In the genomic region with DNA sequence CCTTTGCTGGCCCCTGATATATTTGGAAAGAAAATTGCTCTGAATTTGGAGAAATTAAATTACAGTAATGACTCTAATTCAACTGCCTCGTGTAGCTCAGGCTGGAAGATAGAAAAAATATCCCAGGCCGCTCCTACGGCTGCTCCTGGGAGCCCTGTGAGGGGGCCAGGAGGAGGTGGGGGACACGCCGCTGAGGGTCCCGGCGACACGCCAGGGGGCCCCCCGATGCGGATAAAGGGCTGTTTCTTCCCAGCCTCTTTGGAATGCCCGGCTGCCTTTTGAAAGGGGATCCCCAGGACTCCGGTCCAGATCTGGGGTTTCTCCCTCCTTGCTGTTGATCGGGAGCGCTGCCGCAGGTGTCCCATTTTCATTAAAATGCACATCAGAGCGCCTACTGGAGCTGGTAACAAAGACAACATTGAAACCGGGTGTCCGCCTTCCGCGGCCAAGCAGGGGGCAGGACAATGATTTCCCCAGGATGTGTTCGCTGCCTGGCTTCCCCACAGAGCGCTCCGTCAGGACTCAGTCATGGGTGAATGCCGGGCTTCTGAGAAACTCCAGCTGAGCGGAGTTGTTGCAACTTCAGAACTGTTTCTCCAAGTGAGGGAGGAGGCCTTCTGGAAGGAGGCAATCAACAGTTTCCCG, we compare ENCODE assay signal across 12 cellular contexts.
DNase-seq lines count a peak whose midpoint lies in the region; ATAC-seq and TF ChIP-seq lines count a peak whose summit lies in the region.
"Had no signal": no experiment of that assay in that cellular context is flagged by ENCODE, and none has a peak within 500 bp of the region (broad histone marks: within the 10 kb centered on the region; RNA-seq: fewer than 3 reads in every experiment).

No MANE protein-coding gene starts in this region.

- peak overlapping the region; percentile 28 for H3K27ac ChIP-seq in A673 (ENCODE audit: low read depth, low read length, poor library complexity, severe bottlenecking)
- H3K27ac ChIP-seq: C4-2B, neutrophil had no signal

- no peak for TF ChIP-seq CTCF in A673 (conservative IDR thresholded peaks at IDR 0.05; ENCODE audit: low read depth, low read length)
- TF ChIP-seq CTCF in fibroblast of the aortic adventitia (IDR thresholded peaks at IDR 0.05; ENCODE audit: insufficient read depth, low read length): no peak

- H3K4me3 ChIP-seq in A673 (ENCODE audit: low read depth, low read length, poor library complexity, severe bottlenecking) (no peak overlapping the region), fibroblast of the aortic adventitia (ENCODE audit: low read depth, low read length) (no peak overlapping the region)

- POLR2A ChIA-PET in A673 (lab: Charles Lee; ENCODE audit: low non-redundant PET): no interaction called here
- POLR2A ChIA-PET in activated CD4-positive, alpha-beta T cell treated with anti-CD3 and anti-CD28 coated beads for 36 hours (lab: Charles Lee): no interaction called here

- CTCF ChIA-PET in A673 (lab: Charles Lee): no interaction called here
- CTCF ChIA-PET in activated CD4-positive, alpha-beta T cell treated with anti-CD3 and anti-CD28 coated beads for 36 hours (lab: Charles Lee): no interaction called here

- H3K4me1 ChIP-seq in A673 (ENCODE audit: insufficient read depth, low read length, poor library complexity, severe bottlenecking): peaks cover 13% of the 10 kb centered on the region

- no peak overlapping the region for H3K4me3 Mint-ChIP-seq in activated T-cell treated with anti-CD3 and anti-CD28 coated beads, Interleukin-2, amount 50 U/mL, for 4 hours
- no peak overlapping the region for H3K4me3 Mint-ChIP-seq in activated CD4-positive, alpha-beta T cell treated with anti-CD3 and anti-CD28 coated beads for 36 hours
- H3K4me3 Mint-ChIP-seq: T-helper 17 cell had no signal

- peaks cover 5% of the 10 kb centered on the region for H3K9me3 Mint-ChIP-seq in activated T-cell treated with anti-CD3 and anti-CD28 coated beads, Interleukin-2, amount 50 U/mL, for 4 hours
- H3K9me3 Mint-ChIP-seq in activated CD4-positive, alpha-beta T cell treated with anti-CD3 and anti-CD28 coated beads for 36 hours (ENCODE audit: low read depth): peaks cover 2% of the 10 kb centered on the region

- DNase-seq in A673 (ENCODE audit: low spot score) (peak; percentile 78), SK-MEL-5 (ENCODE audit: low read depth, low spot score) (peak; percentile 7), fibroblast of the aortic adventitia (ENCODE audit: low read depth) (peak; percentile 61), mucosa of gallbladder (ENCODE audit: low spot score) (peak; percentile 37), erythroblast (lab: John Stamatoyannopoulos, UW) (no peak)
- DNase-seq in activated T-cell treated with anti-CD3 and anti-CD28 coated beads, Interleukin-2, amount 50 U/mL, for 4 hours: no peak
- no peak for DNase-seq in activated CD4-positive, alpha-beta T cell treated with anti-CD3 and anti-CD28 coated beads for 36 hours
- DNase-seq: NCI-H1092 treated with DMSO at 0.1 percent for 48 hours, T-helper 17 cell had no signal

- no peak for ATAC-seq in GM18907 (IDR thresholded peaks at IDR 0.05; ENCODE audit: unreplicated experiment)
- ATAC-seq in activated T-cell treated with anti-CD3 and anti-CD28 coated beads, Interleukin-2, amount 50 U/mL, for 4 hours: no peak
- ATAC-seq in activated CD4-positive, alpha-beta T cell treated with anti-CD3 and anti-CD28 coated beads for 36 hours: no peak
- ATAC-seq: T-helper 17 cell had no signal

- peaks cover 24% of the 10 kb centered on the region for H3K27me3 Mint-ChIP-seq in activated T-cell treated with anti-CD3 and anti-CD28 coated beads, Interleukin-2, amount 50 U/mL, for 4 hours (ENCODE audit: low read depth)
- peaks cover 18% of the 10 kb centered on the region for H3K27me3 Mint-ChIP-seq in activated CD4-positive, alpha-beta T cell treated with anti-CD3 and anti-CD28 coated beads for 36 hours

- no peak for TF ChIP-seq POLR2A in erythroblast (IDR thresholded peaks at IDR 0.05; ENCODE audit: low read length)

- no peaks in the 10 kb centered on the region for H3K36me3 Mint-ChIP-seq in activated T-cell treated with anti-CD3 and anti-CD28 coated beads, Interleukin-2, amount 50 U/mL, for 4 hours (ENCODE audit: insufficient read depth)
- H3K36me3 Mint-ChIP-seq in activated CD4-positive, alpha-beta T cell treated with anti-CD3 and anti-CD28 coated beads for 36 hours (ENCODE audit: low read depth): no peaks in the 10 kb centered on the region

- no peak overlapping the region for H3K27ac Mint-ChIP-seq in activated CD4-positive, alpha-beta T cell treated with anti-CD3 and anti-CD28 coated beads for 36 hours
- H3K27ac Mint-ChIP-seq: T-helper 17 cell had no signal

- H3K27me3 ChIP-seq in A673 (replicated peaks; ENCODE audit: insufficient read depth, low read depth, low read length, poor library complexity): no peaks in the 10 kb centered on the region

- no peaks in the 10 kb centered on the region for H3K36me3 ChIP-seq in A673 (ENCODE audit: insufficient read depth, low read length, poor library complexity, severe bottlenecking)
- H3K36me3 ChIP-seq: neutrophil had no signal

- intact Hi-C loops in A673 (cut with micrococcal nuclease; ENCODE audit: unreplicated experiment): no loop called here
- intact Hi-C loops in activated CD4-positive, alpha-beta T cell treated with anti-CD3 and anti-CD28 coated beads for 36 hours (cut with DNase I, micrococcal nuclease): no loop called here

- BruUV-seq in A673 (replicated peaks; lab: Mats Ljungman, UMichigan): no TSS peak

- no peaks in the 10 kb centered on the region for H3K9me3 ChIP-seq in A673 (ENCODE audit: low read depth, low read length, poor library complexity, severe bottlenecking)
- H3K9me3 ChIP-seq: neutrophil had no signal

- no peaks in the 10 kb centered on the region for H3K4me1 Mint-ChIP-seq in activated T-cell treated with anti-CD3 and anti-CD28 coated beads, Interleukin-2, amount 50 U/mL, for 4 hours (ENCODE audit: low read depth)
- H3K4me1 Mint-ChIP-seq in activated CD4-positive, alpha-beta T cell treated with anti-CD3 and anti-CD28 coated beads for 36 hours: no peaks in the 10 kb centered on the region

- in situ Hi-C loops in SK-MEL-5 (cut with HindIII; ENCODE audit: low pct_unique_long_range_greater_than_20kb, low sequenced_read_pairs): no loop called here

Comparison
In these comparisons a context has a peak if more than half of its experiments do, and no peak if none do; other contexts are left out.
1. DNase-seq: peak in A673 (single experiment), SK-MEL-5 (single experiment), fibroblast of the aortic adventitia (single experiment) and mucosa of gallbladder (single experiment); none in erythroblast (0 of 2), activated T-cell treated with anti-CD3 and anti-CD28 coated beads, Interleukin-2, amount 50 U/mL, for 4 hours (single experiment) and activated CD4-positive, alpha-beta T cell treated with anti-CD3 and anti-CD28 coated beads for 36 hours (single experiment).